ENCODE assay signal across 11 cellular contexts in the genomic region with DNA sequence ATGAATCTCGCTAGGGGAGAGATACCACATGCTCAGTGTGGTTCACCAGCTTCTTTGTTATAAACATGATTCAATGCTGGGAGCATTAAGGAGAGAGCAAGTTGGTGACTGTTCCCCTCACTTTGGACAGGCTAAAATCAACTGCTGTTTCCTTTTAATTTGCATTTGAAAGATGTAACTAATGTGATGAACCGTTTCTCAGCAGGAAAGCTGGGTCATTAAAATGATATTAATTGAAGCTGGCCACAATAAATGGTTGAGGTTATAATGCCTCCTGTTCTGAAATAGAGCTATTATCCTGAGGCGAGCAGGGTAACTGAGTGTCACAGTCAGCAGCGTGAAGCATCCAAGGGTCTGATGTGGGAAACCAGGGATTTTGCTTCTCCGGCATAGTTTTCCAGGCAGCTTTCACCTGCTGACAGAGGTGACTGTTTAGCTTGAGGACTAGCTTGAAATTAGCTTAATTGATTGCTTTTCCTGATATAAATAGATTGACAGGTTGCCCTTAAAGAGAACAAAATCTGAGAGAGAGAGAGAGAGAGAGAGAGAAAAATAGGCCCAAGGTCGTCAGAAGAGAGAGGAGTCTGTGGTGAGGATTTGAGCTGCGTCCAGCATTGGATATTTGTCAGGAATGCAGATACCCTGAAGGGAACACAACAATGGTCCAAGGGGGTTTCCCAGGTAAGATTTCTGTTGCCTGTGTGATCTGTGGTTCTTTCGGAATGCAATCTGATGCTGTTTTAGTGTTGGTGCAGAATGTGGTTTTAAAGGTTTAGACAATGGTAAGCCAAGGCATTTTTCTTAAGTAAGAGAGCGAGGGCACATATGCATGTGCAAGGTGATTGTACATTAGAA.
DNase-seq lines count a peak whose midpoint lies in the region; ATAC-seq and TF ChIP-seq lines count a peak whose summit lies in the region.
"Had no signal": no experiment of that assay in that cellular context is flagged by ENCODE, and none has a peak within 500 bp of the region (broad histone marks: within the 10 kb centered on the region; RNA-seq: fewer than 3 reads in every experiment).

No MANE protein-coding gene starts in this region.

- intact Hi-C loops in PC-3 (cut with micrococcal nuclease), result no loop called here

- TF ChIP-seq CTCF in PC-3 (conservative IDR thresholded peaks at IDR 0.05; ENCODE audit: low read depth, low read length) (no peak), epithelial cell of esophagus (IDR thresholded peaks at IDR 0.05; ENCODE audit: insufficient read depth, low read depth, low read length, missing control alignments) (no peak), neural cell (IDR thresholded peaks at IDR 0.05; ENCODE audit: poor library complexity, severe bottlenecking) (no peak), Peyer's patch (IDR thresholded peaks at IDR 0.05) (no peak)

- peak; percentile 72 for DNase-seq in H4 (ENCODE audit: low spot score)
- peak; percentile 68 for DNase-seq in PC-3
- DNase-seq in epithelial cell of esophagus (ENCODE audit: low read depth), result peak; percentile 53
- DNase-seq in NCI-H446 treated with DMSO at 0.1 percent for 48 hours (lab: John Stamatoyannopoulos, UW), result no peak
- no peak for DNase-seq in Peyer's patch
- DNase-seq in DMS 273 (lab: John Stamatoyannopoulos, UW; ENCODE audit: unreplicated experiment), result no peak
- DNase-seq: activated CD4-positive, alpha-beta T cell treated with anti-CD3 and anti-CD28 coated beads, Interleukin-2, amount 50 U/mL, for 1 hour; RPMI8226; testis had no signal

- H3K27me3 ChIP-seq in PC-3 (ENCODE audit: low read length) (no peaks in the 10 kb centered on the region), neural cell (ENCODE audit: insufficient read depth, low read depth, low read length) (no peaks in the 10 kb centered on the region), Peyer's patch (no peaks in the 10 kb centered on the region)
- H3K27me3 ChIP-seq: testis had no signal

- POLR2A ChIA-PET in PC-3 (lab: Charles Lee; ENCODE audit: unreplicated experiment), result interaction anchor here (0.6 kb wide), 1 partner anchor 141 kb away, joined by 3 read pairs; no protein-coding TSS in a partner anchor

- H3K4me3 ChIP-seq in PC-3 (ENCODE audit: low read length), result no peak overlapping the region
- H3K4me3 ChIP-seq in epithelial cell of esophagus (ENCODE audit: low read length), result no peak overlapping the region
- peak overlapping the region; percentile 53 for H3K4me3 ChIP-seq in neural cell (ENCODE audit: low read length)
- H3K4me3 ChIP-seq in Peyer's patch, result no peak overlapping the region
- H3K4me3 ChIP-seq: testis had no signal

- no peaks in the 10 kb centered on the region for H3K9me3 ChIP-seq in PC-3 (ENCODE audit: low read length)
- no peaks in the 10 kb centered on the region for H3K9me3 ChIP-seq in neural cell (ENCODE audit: low read length)
- H3K9me3 ChIP-seq in Peyer's patch, result no peaks in the 10 kb centered on the region
- H3K9me3 ChIP-seq: testis had no signal

- H3K9ac ChIP-seq in PC-3 (ENCODE audit: low read length) (no peak overlapping the region), neural cell (ENCODE audit: low read length) (peak overlapping the region; percentile 29)

- H3K4me1 ChIP-seq in PC-3 (ENCODE audit: insufficient read depth, low read length) (0 out of 2 replicates have a peak, but pooled peaks cover 14% of the 10 kb centered on the region), Peyer's patch (no peaks in the 10 kb centered on the region)

- CTCF ChIA-PET in PC-3 (lab: Charles Lee), result interaction anchor here (0.6 kb wide), 1 partner anchor 22 kb away, joined by 9 read pairs; no protein-coding TSS in a partner anchor

- H3K36me3 ChIP-seq in PC-3 (ENCODE audit: low read depth, low read length) (no peaks in the 10 kb centered on the region), neural cell (ENCODE audit: insufficient read depth, low read length) (no peaks in the 10 kb centered on the region), Peyer's patch (no peaks in the 10 kb centered on the region)

- no peak overlapping the region for H3K4me2 ChIP-seq in PC-3 (ENCODE audit: low read length)
- peak overlapping the region; percentile 54 for H3K4me2 ChIP-seq in neural cell (ENCODE audit: low read length)

- TF ChIP-seq EP300 in neural cell (conservative IDR thresholded peaks at IDR 0.05; ENCODE audit: poor library complexity, severe bottlenecking), result no peak

- no peak overlapping the region for H2AFZ ChIP-seq in PC-3 (ENCODE audit: low read length)
- no peak overlapping the region for H2AFZ ChIP-seq in neural cell (ENCODE audit: low read depth, low read length)

- ATAC-seq in PC-3 (peak; percentile 58), HG03135 (IDR thresholded peaks at IDR 0.05; ENCODE audit: unreplicated experiment) (no peak)

- no peaks in the 10 kb centered on the region for H3K9me2 ChIP-seq in PC-3 (replicated peaks; ENCODE audit: low read length)
- no peaks in the 10 kb centered on the region for H3K9me2 ChIP-seq in neural cell (ENCODE audit: insufficient read depth, low read length)

- no peaks in the 10 kb centered on the region for H3F3A ChIP-seq in PC-3 (ENCODE audit: low read length, unreplicated experiment)
- H3F3A ChIP-seq in neural cell (ENCODE audit: insufficient read depth, low read length, poor library complexity, severe bottlenecking), result no peaks in the 10 kb centered on the region

- no peaks in the 10 kb centered on the region for H3K79me2 ChIP-seq in PC-3 (ENCODE audit: low read length)
- no peaks in the 10 kb centered on the region for H3K79me2 ChIP-seq in neural cell (replicated peaks; ENCODE audit: insufficient read depth, low read length)

- H4K20me1 ChIP-seq in PC-3 (ENCODE audit: low read length) (no peaks in the 10 kb centered on the region), neural cell (ENCODE audit: insufficient read depth) (no peaks in the 10 kb centered on the region)

- no peak overlapping the region for H3K27ac ChIP-seq in PC-3 (ENCODE audit: low read length)
- H3K27ac ChIP-seq in neural cell (ENCODE audit: low read length), result peak overlapping the region; percentile 21
- H3K27ac ChIP-seq in Peyer's patch, result no peak overlapping the region
- H3K27ac ChIP-seq: testis had no signal

- no peak for TF ChIP-seq POLR2A in Peyer's patch (IDR thresholded peaks at IDR 0.05)

- no peak for TF ChIP-seq RAD21 in neural cell (conservative IDR thresholded peaks at IDR 0.05)

- no TSS peak for BruUV-seq in PC-3 (replicated peaks; lab: Mats Ljungman, UMichigan)

TF ChIP-seq in neural cell, 6 proteins besides CTCF, POLR2A, EP300 and RAD21:
- TF ChIP-seq REST (IDR thresholded peaks at IDR 0.05; ENCODE audit: borderline replicate concordance), result peak; percentile 78
- peak; percentile 45 for TF ChIP-seq TAF1 (IDR thresholded peaks at IDR 0.05; ENCODE audit: low read depth)
- no peak for TF ChIP-seq EZH2 (IDR thresholded peaks at IDR 0.05; ENCODE audit: borderline replicate concordance, insufficient read depth, low read length, poor library complexity, severe bottlenecking)

Comparison
In these comparisons a context has a peak if more than half of its experiments do, and no peak if none do; other contexts are left out.
1. DNase-seq: peak in H4 (single experiment), PC-3 (single experiment) and epithelial cell of esophagus (single experiment); none in NCI-H446 treated with DMSO at 0.1 percent for 48 hours (single experiment), Peyer's patch (0 of 3) and DMS 273 (single experiment).